In genomic region chr1:206797534-206798383, GRCh38 we compare ENCODE assay signal across 8 cellular contexts. TPM values are rescaled to one million over a fixed set of nuclear protein-coding genes. Genes with fewer than 3 reads are reported as not detected.
DNase-seq lines count a peak whose midpoint lies in the region; TF ChIP-seq lines count a peak whose summit lies in the region.

No MANE protein-coding gene starts in this region.

- no peaks in the 10 kb centered on the region for H3F3A ChIP-seq in Loucy (ENCODE audit: low read depth)
- H3F3A ChIP-seq in neural progenitor cell (ENCODE audit: low read depth): no peaks in the 10 kb centered on the region

- H3K9me3 ChIP-seq in Loucy (ENCODE audit: insufficient read depth, low read depth, low read length) (no peaks in the 10 kb centered on the region), neural progenitor cell (ENCODE audit: low read depth) (no peaks in the 10 kb centered on the region)

- no peaks in the 10 kb centered on the region for H4K20me1 ChIP-seq in Loucy (ENCODE audit: insufficient read depth, low read length, poor library complexity, severe bottlenecking)
- H4K20me1 ChIP-seq in neural progenitor cell (ENCODE audit: low read depth): no peaks in the 10 kb centered on the region

- H3K9me2 ChIP-seq in Loucy (replicated peaks; ENCODE audit: low read depth, low read length): no peaks in the 10 kb centered on the region

- H3K27ac Mint-ChIP-seq in chondrocyte (ENCODE audit: unreplicated experiment): no peak overlapping the region
- H3K27ac Mint-ChIP-seq in neural progenitor cell: no peak overlapping the region

- H3K27me3 Mint-ChIP-seq in chondrocyte (ENCODE audit: low read depth) (peaks cover 8% of the 10 kb centered on the region), neural progenitor cell (ENCODE audit: insufficient read depth, low read depth) (peaks cover 2% of the 10 kb centered on the region)

- H3K9me3 Mint-ChIP-seq in chondrocyte (ENCODE audit: low read depth) (no peaks in the 10 kb centered on the region), neural progenitor cell (no peaks in the 10 kb centered on the region)

- H3K4me3 ChIP-seq in Loucy (ENCODE audit: low read length, poor library complexity, severe bottlenecking): no peak overlapping the region
- H3K4me3 ChIP-seq in neural progenitor cell: no peak overlapping the region

- TF ChIP-seq CTCF in Loucy (conservative IDR thresholded peaks at IDR 0.05; ENCODE audit: low read length) (peak; percentile 82), chondrocyte (IDR thresholded peaks at IDR 0.05) (peak; percentile 58), neural progenitor cell (IDR thresholded peaks at IDR 0.05) (peak; percentile 77)

- DNase-seq in NCI-H2171 treated with DMSO at 0.1 percent for 48 hours (lab: John Stamatoyannopoulos, UW): peak; percentile 12
- no peak for DNase-seq in NCI-H2171 (lab: John Stamatoyannopoulos, UW)
- DNase-seq in chondrocyte (ENCODE audit: low spot score): no peak
- DNase-seq in neural progenitor cell (ENCODE audit: low spot score): peak; percentile 65
- no peak for DNase-seq in stimulated activated naive CD4-positive, alpha-beta T cell treated with Interleukin-2 at 50 U/mL for 16 hours (lab: John Stamatoyannopoulos, UW)
- no peak for DNase-seq in middle frontal gyrus (ENCODE audit: extremely low spot score, low spot score)
- no peak for DNase-seq in NCI-H526 treated with DMSO at 0.1 percent for 48 hours (lab: John Stamatoyannopoulos, UW)

- no peaks in the 10 kb centered on the region for H3K36me3 Mint-ChIP-seq in chondrocyte (ENCODE audit: low read depth)
- H3K36me3 Mint-ChIP-seq in neural progenitor cell: no peaks in the 10 kb centered on the region

- H3K9ac ChIP-seq in Loucy (ENCODE audit: low read depth, low read length, poor library complexity, severe bottlenecking) (no peak overlapping the region), neural progenitor cell (no peak overlapping the region)

- H3K4me2 ChIP-seq in Loucy (ENCODE audit: low read depth, low read length, poor library complexity, severe bottlenecking) (no peak overlapping the region), neural progenitor cell (no peak overlapping the region)

- H3K79me2 ChIP-seq in Loucy (ENCODE audit: insufficient read depth, low read length): no peaks in the 10 kb centered on the region
- no peaks in the 10 kb centered on the region for H3K79me2 ChIP-seq in neural progenitor cell (ENCODE audit: low read depth)

- no peak overlapping the region for H3K27ac ChIP-seq in neural progenitor cell

- H3K27me3 ChIP-seq in Loucy (ENCODE audit: insufficient read depth, low read length, poor library complexity, severe bottlenecking) (no peaks in the 10 kb centered on the region), neural progenitor cell (no peaks in the 10 kb centered on the region)

- H3K4me3 Mint-ChIP-seq in chondrocyte (ENCODE audit: unreplicated experiment) (no peak overlapping the region), neural progenitor cell (no peak overlapping the region)

- no peaks in the 10 kb centered on the region for H3K4me1 Mint-ChIP-seq in chondrocyte (ENCODE audit: low read depth)
- H3K4me1 Mint-ChIP-seq in neural progenitor cell: no peaks in the 10 kb centered on the region

- H3K36me3 ChIP-seq in Loucy (ENCODE audit: insufficient read depth, low read length) (no peaks in the 10 kb centered on the region), neural progenitor cell (no peaks in the 10 kb centered on the region)

- no peak overlapping the region for H2AFZ ChIP-seq in Loucy (ENCODE audit: low read length)
- no peak overlapping the region for H2AFZ ChIP-seq in neural progenitor cell (replicated peaks)

- peaks cover 81% of the 10 kb centered on the region for H3K4me1 ChIP-seq in Loucy (ENCODE audit: insufficient read depth, low read length, poor library complexity, severe bottlenecking)
- no peaks in the 10 kb centered on the region for H3K4me1 ChIP-seq in neural progenitor cell

RNA-seq across cellular contexts. Expression of gene IL10, which starts 25.5 kb away (rescaled TPM):
- total RNA-seq in chondrocyte (not detected in 3 replicates), neural progenitor cell (ENCODE audit: low replicate concordance) (not detected in 2 replicates)

RNA-seq across cellular contexts. Expression of gene IL19, which starts 27.2 kb away (rescaled TPM):
- not detected in 3 replicates for total RNA-seq in chondrocyte
- not detected in 2 replicates for total RNA-seq in neural progenitor cell (ENCODE audit: low replicate concordance)

Comparison
In these comparisons a context has a peak if more than half of its experiments do, and no peak if none do; other contexts are left out.
1. DNase-seq: peak in NCI-H2171 treated with DMSO at 0.1 percent for 48 hours (single experiment) and neural progenitor cell (single experiment); none in NCI-H2171 (single experiment), chondrocyte (single experiment), stimulated activated naive CD4-positive, alpha-beta T cell treated with Interleukin-2 at 50 U/mL for 16 hours (single experiment), middle frontal gyrus (single experiment) and NCI-H526 treated with DMSO at 0.1 percent for 48 hours (single experiment).
2. Peak in every context shown above with its lines, with median percentiles within 50 percentile points of each other: CTCF ChIP-seq.